ENCODE assay signal across 8 cellular contexts in genomic region chr22:23858484-23858815, GRCh38. TPM values are rescaled to one million over a fixed set of nuclear protein-coding genes. Genes with fewer than 3 reads are reported as not detected.
DNase-seq lines count a peak whose midpoint lies in the region; ATAC-seq and TF ChIP-seq lines count a peak whose summit lies in the region.

No MANE protein-coding gene starts in this region.

- peak overlapping the region; percentile 92 for H3K27ac ChIP-seq in VCaP

- ATAC-seq in GM18858 (IDR thresholded peaks at IDR 0.05; ENCODE audit: unreplicated experiment) (no peak), GM21723 (IDR thresholded peaks at IDR 0.05; ENCODE audit: unreplicated experiment) (no peak), GM21717 (IDR thresholded peaks at IDR 0.05; ENCODE audit: unreplicated experiment) (no peak)

- H3K4me3 ChIP-seq in GM08714 (ENCODE audit: low read length) (peak overlapping the region; percentile 75; the same call in 1 of the 2 replicates), fibroblast of villous mesenchyme (ENCODE audit: low read depth, low read length) (peak overlapping the region; percentile 75), retinal pigment epithelial cell (ENCODE audit: low read length) (peak overlapping the region; percentile 84)

- TF ChIP-seq CTCF in VCaP (conservative IDR thresholded peaks at IDR 0.05) (0 out of 2 replicates have a peak, but pooled peaks have one; percentile 3), fibroblast of villous mesenchyme (IDR thresholded peaks at IDR 0.05; ENCODE audit: insufficient read depth, low read depth, low read length) (no peak), retinal pigment epithelial cell (conservative IDR thresholded peaks at IDR 0.05; ENCODE audit: low read depth, low read length) (no peak)

- DNase-seq in fibroblast of villous mesenchyme (ENCODE audit: low read depth) (no peak), retinal pigment epithelial cell (ENCODE audit: low read depth) (no peak), KG1 (lab: John Stamatoyannopoulos, UW) (no peak)

RNA-seq across cellular contexts. Expression of gene SLC2A11, which starts 0.8 kb away (rescaled TPM):
- total RNA-seq in fibroblast of villous mesenchyme: 12.2 and 15.1 TPM in 2 replicates

RNA-seq across cellular contexts. Expression of gene DERL3, which starts 19.6 kb away (rescaled TPM):
- total RNA-seq in fibroblast of villous mesenchyme: 0.32 and 0.86 TPM in 2 replicates

RNA-seq across cellular contexts. Expression of gene MIF, which starts 35.7 kb away (rescaled TPM):
- total RNA-seq in fibroblast of villous mesenchyme: 133 and 161 TPM in 2 replicates
